In the genomic region with DNA sequence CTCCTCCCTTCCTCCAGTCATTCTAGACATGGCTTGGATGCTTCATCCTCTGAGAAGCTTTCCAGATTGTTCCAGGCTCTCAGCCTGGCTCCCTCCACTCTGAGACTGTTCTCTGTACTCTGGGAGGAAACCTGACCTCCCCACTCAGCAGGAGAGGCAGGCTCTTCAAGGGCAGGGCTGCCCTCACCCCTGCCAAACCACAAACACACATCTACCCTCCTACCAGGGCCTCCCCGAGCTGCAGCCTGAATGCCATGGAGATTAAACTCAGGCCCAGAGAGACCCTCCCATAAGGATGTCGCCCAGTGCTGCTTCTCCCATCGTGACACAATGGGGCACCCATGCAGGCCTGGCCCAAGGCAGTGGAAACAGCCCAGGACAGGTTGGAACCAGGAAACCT, we compare ENCODE assay signal across 1 cellular context.
TF ChIP-seq lines count a peak whose summit lies in the region.

No MANE protein-coding gene starts in this region.

TF ChIP-seq in GM12891, 5 proteins besides CTCF, POLR2A, EP300 and RAD21:
- TF ChIP-seq PAX5 (IDR thresholded peaks at IDR 0.05; ENCODE audit: insufficient read depth, low read length, severe bottlenecking): no peak
- no peak for TF ChIP-seq TAF1 (IDR thresholded peaks at IDR 0.05; ENCODE audit: low read depth, low read length)
- TF ChIP-seq POU2F2 (IDR thresholded peaks at IDR 0.05; ENCODE audit: low read depth, low read length): no peak
- no peak for TF ChIP-seq POLR2AphosphoS5 (IDR thresholded peaks at IDR 0.05; ENCODE audit: low read depth, low read length)
- TF ChIP-seq SPI1 (IDR thresholded peaks at IDR 0.05; ENCODE audit: low read depth, low read length): no peak
TF ChIP-seq in GM12891: peak in this region for 0.
